In the genomic region with DNA sequence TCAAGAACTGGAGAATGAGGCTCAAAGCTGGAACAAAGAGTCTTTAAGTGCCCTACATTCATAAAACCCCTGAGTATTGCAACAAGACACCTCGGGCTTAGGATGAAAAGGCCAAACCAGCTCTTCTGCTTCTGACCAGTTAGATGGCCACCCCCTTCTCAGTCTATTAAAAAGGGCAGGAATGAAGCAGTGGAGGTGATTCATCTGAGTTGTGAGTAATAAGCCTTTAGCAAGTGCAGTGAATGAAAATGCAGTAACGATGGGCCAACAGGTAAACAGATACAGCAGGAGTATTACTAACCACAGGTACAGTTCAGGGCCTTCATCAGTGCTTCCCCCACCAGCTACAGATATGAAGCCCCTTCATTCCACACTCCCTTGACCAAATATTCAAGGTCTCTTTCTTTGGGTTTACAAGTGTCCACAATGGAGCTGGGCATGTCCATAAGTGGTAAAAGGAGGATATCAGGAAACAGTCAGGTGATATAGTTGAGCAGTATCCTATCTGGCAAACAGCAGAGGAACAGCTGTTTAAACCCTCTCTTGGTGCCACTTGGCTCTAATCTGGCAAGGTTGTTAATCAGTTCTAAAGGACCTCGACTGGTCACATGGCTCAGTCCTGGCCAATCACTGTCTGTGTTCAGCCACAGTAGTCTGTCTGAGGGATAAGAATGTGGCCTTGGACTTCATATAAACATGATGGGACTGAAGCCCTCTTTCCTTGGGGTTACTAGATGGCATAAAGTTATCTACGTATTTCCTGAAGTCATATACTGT, we compare ENCODE assay signal across 1 cellular context.
TF ChIP-seq lines count a peak whose summit lies in the region.

No MANE protein-coding gene starts in this region.

TF ChIP-seq in GM12878, 131 proteins besides CTCF, POLR2A, EP300 and RAD21:
- no peak for TF ChIP-seq KAT2A (conservative IDR thresholded peaks at IDR 0.05; ENCODE audit: control insufficient read depth, low read depth, low read length)
- no peak for TF ChIP-seq SP1 (IDR thresholded peaks at IDR 0.05; ENCODE audit: low read depth, low read length)
- no peak for TF ChIP-seq ZSCAN29 (IDR thresholded peaks at IDR 0.05)
- TF ChIP-seq ZBED1 (IDR thresholded peaks at IDR 0.05; ENCODE audit: borderline replicate concordance), result no peak
- TF ChIP-seq, protein P1, sequence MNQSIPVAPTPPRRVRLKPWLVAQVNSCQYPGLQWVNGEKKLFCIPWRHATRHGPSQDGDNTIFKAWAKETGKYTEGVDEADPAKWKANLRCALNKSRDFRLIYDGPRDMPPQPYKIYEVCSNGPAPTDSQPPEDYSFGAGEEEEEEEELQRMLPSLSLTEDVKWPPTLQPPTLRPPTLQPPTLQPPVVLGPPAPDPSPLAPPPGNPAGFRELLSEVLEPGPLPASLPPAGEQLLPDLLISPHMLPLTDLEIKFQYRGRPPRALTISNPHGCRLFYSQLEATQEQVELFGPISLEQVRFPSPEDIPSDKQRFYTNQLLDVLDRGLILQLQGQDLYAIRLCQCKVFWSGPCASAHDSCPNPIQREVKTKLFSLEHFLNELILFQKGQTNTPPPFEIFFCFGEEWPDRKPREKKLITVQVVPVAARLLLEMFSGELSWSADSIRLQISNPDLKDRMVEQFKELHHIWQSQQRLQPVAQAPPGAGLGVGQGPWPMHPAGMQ (IDR thresholded peaks at IDR 0.05; ENCODE audit: borderline replicate concordance), result no peak
- TF ChIP-seq, protein P2, sequence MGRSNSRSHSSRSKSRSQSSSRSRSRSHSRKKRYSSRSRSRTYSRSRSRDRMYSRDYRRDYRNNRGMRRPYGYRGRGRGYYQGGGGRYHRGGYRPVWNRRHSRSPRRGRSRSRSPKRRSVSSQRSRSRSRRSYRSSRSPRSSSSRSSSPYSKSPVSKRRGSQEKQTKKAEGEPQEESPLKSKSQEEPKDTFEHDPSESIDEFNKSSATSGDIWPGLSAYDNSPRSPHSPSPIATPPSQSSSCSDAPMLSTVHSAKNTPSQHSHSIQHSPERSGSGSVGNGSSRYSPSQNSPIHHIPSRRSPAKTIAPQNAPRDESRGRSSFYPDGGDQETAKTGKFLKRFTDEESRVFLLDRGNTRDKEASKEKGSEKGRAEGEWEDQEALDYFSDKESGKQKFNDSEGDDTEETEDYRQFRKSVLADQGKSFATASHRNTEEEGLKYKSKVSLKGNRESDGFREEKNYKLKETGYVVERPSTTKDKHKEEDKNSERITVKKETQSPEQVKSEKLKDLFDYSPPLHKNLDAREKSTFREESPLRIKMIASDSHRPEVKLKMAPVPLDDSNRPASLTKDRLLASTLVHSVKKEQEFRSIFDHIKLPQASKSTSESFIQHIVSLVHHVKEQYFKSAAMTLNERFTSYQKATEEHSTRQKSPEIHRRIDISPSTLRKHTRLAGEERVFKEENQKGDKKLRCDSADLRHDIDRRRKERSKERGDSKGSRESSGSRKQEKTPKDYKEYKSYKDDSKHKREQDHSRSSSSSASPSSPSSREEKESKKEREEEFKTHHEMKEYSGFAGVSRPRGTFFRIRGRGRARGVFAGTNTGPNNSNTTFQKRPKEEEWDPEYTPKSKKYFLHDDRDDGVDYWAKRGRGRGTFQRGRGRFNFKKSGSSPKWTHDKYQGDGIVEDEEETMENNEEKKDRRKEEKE (IDR thresholded peaks at IDR 0.05), result no peak
- no peak for TF ChIP-seq RAD51 (IDR thresholded peaks at IDR 0.05)
- no peak for TF ChIP-seq PAX5 (IDR thresholded peaks at IDR 0.05; ENCODE audit: borderline replicate concordance, low read depth, low read length)
- no peak for TF ChIP-seq POLR2AphosphoS5 (IDR thresholded peaks at IDR 0.05; ENCODE audit: low read length)
- no peak for TF ChIP-seq MEF2B (IDR thresholded peaks at IDR 0.05; ENCODE audit: partially characterized antibody, poor library complexity, severe bottlenecking)
- TF ChIP-seq SREBF2 (IDR thresholded peaks at IDR 0.05; ENCODE audit: low read length), result no peak
- TF ChIP-seq BCL11A (IDR thresholded peaks at IDR 0.05; ENCODE audit: low read depth, low read length), result no peak
- TF ChIP-seq CHD1 (IDR thresholded peaks at IDR 0.05; ENCODE audit: low read depth, low read length), result no peak
- TF ChIP-seq ATF7 (IDR thresholded peaks at IDR 0.05; ENCODE audit: low read depth), result no peak
- TF ChIP-seq, protein P3, sequence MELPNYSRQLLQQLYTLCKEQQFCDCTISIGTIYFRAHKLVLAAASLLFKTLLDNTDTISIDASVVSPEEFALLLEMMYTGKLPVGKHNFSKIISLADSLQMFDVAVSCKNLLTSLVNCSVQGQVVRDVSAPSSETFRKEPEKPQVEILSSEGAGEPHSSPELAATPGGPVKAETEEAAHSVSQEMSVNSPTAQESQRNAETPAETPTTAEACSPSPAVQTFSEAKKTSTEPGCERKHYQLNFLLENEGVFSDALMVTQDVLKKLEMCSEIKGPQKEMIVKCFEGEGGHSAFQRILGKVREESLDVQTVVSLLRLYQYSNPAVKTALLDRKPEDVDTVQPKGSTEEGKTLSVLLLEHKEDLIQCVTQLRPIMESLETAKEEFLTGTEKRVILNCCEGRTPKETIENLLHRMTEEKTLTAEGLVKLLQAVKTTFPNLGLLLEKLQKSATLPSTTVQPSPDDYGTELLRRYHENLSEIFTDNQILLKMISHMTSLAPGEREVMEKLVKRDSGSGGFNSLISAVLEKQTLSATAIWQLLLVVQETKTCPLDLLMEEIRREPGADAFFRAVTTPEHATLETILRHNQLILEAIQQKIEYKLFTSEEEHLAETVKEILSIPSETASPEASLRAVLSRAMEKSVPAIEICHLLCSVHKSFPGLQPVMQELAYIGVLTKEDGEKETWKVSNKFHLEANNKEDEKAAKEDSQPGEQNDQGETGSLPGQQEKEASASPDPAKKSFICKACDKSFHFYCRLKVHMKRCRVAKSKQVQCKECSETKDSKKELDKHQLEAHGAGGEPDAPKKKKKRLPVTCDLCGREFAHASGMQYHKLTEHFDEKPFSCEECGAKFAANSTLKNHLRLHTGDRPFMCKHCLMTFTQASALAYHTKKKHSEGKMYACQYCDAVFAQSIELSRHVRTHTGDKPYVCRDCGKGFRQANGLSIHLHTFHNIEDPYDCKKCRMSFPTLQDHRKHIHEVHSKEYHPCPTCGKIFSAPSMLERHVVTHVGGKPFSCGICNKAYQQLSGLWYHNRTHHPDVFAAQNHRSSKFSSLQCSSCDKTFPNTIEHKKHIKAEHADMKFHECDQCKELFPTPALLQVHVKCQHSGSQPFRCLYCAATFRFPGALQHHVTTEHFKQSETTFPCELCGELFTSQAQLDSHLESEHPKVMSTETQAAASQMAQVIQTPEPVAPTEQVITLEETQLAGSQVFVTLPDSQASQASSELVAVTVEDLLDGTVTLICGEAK (IDR thresholded peaks at IDR 0.05; ENCODE audit: borderline replicate concordance), result no peak
- TF ChIP-seq CREM (IDR thresholded peaks at IDR 0.05; ENCODE audit: low read depth), result no peak
- no peak for TF ChIP-seq ZNF274 (IDR thresholded peaks at IDR 0.05; ENCODE audit: insufficient read depth, insufficient read length)
